Comparison of ENCODE assay signal across 1 cellular context in the genomic region with DNA sequence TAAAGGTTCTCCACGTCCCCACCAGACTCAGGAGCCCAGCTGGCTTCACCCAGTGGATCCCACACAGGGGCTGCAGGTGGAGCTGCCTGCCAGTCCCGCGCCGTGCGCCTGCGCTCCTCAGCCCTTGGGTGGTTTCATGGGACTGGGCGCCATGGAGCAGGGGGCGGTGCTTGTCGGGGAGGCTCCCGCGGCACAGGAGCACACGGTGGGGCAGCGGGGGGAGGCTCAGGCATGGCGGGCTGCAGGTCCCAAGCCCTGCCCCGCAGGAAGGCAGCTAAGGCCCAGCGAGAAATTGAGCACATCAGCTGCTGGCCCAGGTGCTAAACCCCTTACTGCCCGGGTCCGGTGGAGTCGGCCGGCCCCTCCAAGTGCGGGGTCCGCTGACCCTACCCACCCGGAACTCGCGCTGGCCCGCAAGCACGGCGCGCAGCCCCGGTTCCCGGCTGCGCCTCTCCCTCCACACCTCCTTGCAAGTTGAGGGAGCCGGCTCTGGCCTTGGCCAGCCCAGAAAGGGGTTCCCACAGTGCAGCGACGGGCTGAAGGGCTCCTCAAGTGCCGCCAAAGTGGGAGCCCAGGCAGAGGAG.
TF ChIP-seq lines count a peak whose summit lies in the region.

No MANE protein-coding gene starts in this region.

TF ChIP-seq in K562, 482 proteins besides CTCF, POLR2A, EP300 and RAD21:
- peak; percentile 64 for TF ChIP-seq RBFOX2 (IDR thresholded peaks at IDR 0.05; ENCODE audit: low read depth, low read length)
- TF ChIP-seq, protein P1, sequence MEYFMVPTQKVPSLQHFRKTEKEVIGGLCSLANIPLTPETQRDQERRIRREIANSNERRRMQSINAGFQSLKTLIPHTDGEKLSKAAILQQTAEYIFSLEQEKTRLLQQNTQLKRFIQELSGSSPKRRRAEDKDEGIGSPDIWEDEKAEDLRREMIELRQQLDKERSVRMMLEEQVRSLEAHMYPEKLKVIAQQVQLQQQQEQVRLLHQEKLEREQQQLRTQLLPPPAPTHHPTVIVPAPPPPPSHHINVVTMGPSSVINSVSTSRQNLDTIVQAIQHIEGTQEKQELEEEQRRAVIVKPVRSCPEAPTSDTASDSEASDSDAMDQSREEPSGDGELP (CRISPR knock-in tag; IDR thresholded peaks at IDR 0.05; ENCODE audit: borderline replicate concordance), result peak; percentile 28; the same call in 1 of the 2 replicates
- TF ChIP-seq, protein P2, sequence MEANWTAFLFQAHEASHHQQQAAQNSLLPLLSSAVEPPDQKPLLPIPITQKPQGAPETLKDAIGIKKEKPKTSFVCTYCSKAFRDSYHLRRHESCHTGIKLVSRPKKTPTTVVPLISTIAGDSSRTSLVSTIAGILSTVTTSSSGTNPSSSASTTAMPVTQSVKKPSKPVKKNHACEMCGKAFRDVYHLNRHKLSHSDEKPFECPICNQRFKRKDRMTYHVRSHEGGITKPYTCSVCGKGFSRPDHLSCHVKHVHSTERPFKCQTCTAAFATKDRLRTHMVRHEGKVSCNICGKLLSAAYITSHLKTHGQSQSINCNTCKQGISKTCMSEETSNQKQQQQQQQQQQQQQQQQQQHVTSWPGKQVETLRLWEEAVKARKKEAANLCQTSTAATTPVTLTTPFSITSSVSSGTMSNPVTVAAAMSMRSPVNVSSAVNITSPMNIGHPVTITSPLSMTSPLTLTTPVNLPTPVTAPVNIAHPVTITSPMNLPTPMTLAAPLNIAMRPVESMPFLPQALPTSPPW (CRISPR knock-in tag; IDR thresholded peaks at IDR 0.05), result peak; percentile 64
- TF ChIP-seq, protein P3, sequence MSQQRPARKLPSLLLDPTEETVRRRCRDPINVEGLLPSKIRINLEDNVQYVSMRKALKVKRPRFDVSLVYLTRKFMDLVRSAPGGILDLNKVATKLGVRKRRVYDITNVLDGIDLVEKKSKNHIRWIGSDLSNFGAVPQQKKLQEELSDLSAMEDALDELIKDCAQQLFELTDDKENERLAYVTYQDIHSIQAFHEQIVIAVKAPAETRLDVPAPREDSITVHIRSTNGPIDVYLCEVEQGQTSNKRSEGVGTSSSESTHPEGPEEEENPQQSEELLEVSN (IDR thresholded peaks at IDR 0.05; ENCODE audit: borderline replicate concordance in 1 of 2, extremely low read depth in 1 of 2, insufficient read depth in 1 of 2, insufficient read length in 1 of 2, low read depth in 1 of 2, low read length in 1 of 2, poor library complexity in 1 of 2, severe bottlenecking in 1 of 2), result peak in 1 of 2 experiments; percentile 32
- peak; percentile 49 for TF ChIP-seq PRDM10 (IDR thresholded peaks at IDR 0.05; ENCODE audit: partially characterized antibody)
- peak; percentile 28; the same call in 1 of the 2 replicates for TF ChIP-seq PHF8 (IDR thresholded peaks at IDR 0.05; ENCODE audit: borderline replicate concordance, low read length)
- TF ChIP-seq POLR2G (IDR thresholded peaks at IDR 0.05; ENCODE audit: low read depth, low read length), result peak; percentile 70
- peak; percentile 88 to 90 for TF ChIP-seq NRF1 (conservative IDR thresholded peaks at IDR 0.05 in 1 of 2, IDR thresholded peaks at IDR 0.05 in 1 of 2)
- TF ChIP-seq L3MBTL2 (IDR thresholded peaks at IDR 0.05), result peak; percentile 19; the same call in 1 of the 2 replicates
